In genomic region chr4:158496030-158496741, GRCh38 we compare ENCODE assay signal across 8 cellular contexts. TPM values are rescaled to one million over a fixed set of nuclear protein-coding genes. Genes with fewer than 3 reads are reported as not detected.
A peak's percentile ranks its signal among the peaks of the same experiment; 100 is the strongest.
DNase-seq lines count a peak whose midpoint lies in the region; ATAC-seq and TF ChIP-seq lines count a peak whose summit lies in the region.
"Had no signal": no experiment of that assay in that cellular context is flagged by ENCODE, and none has a peak within 500 bp of the region (broad histone marks: within the 10 kb centered on the region; RNA-seq: fewer than 3 reads in every experiment).

No MANE protein-coding gene starts in this region.

- no CpG with 5 or more reads among the region's 5 CpGs for WGBS in iPS DF 6.9 (ENCODE audit: insufficient coverage, insufficient read length)
- WGBS in upper lobe of left lung, 2 donors: 48 to 49% methylated on average over 5 of the region's 5 CpGs

- H3K36me3 ChIP-seq in iPS DF 6.9 (ENCODE audit: control insufficient read depth, insufficient read depth, low read length) (no peaks in the 10 kb centered on the region), upper lobe of left lung (no peaks in the 10 kb centered on the region)

- TF ChIP-seq EP300 in upper lobe of left lung (IDR thresholded peaks at IDR 0.05): no peak

- no peak overlapping the region for H3K27ac ChIP-seq in HL-60 (replicated peaks)
- no peak overlapping the region for H3K27ac ChIP-seq in iPS DF 6.9 (ENCODE audit: low read length)
- H3K27ac ChIP-seq in upper lobe of left lung: no peak overlapping the region

- DNase-seq in GM10266 (ENCODE audit: extremely low spot score) (peak; percentile 45), HL-60 (ENCODE audit: low read depth in 1 of 2, low spot score in 1 of 2) (peak in 1 of 2 experiments; percentile 31), iPS DF 6.9 (ENCODE audit: low read depth, low spot score) (peak; percentile 22), upper lobe of left lung (peak in 1 of 2 donors; percentile 46), NCI-H187 (lab: John Stamatoyannopoulos, UW) (no peak)
- peak; percentile 41 to 50 for DNase-seq in activated CD4-positive, alpha-beta T cell treated with anti-CD3 and anti-CD28 coated beads, Interleukin-2, amount 50 U/mL, for 48 hours

- no peaks in the 10 kb centered on the region for H3K4me1 ChIP-seq in iPS DF 6.9 (ENCODE audit: control insufficient read depth, insufficient read depth, low read length)
- H3K4me1 ChIP-seq in upper lobe of left lung: no peaks in the 10 kb centered on the region

- TF ChIP-seq CTCF in GM10266 (IDR thresholded peaks at IDR 0.05; ENCODE audit: control insufficient read depth, insufficient read depth, low read depth, missing control alignments) (peak; percentile 58), HL-60 (IDR thresholded peaks at IDR 0.05; ENCODE audit: insufficient read depth, low read length) (peak; percentile 38), upper lobe of left lung (IDR thresholded peaks at IDR 0.05) (peak in 5 of 6 experiments; percentile 19 to 49 (median 35))

- ATAC-seq in upper lobe of left lung (ENCODE audit: low FRiP score in 2 of 2) (no peak), HG02938 (IDR thresholded peaks at IDR 0.05; ENCODE audit: unreplicated experiment) (no peak)
- ATAC-seq: T-cell had no signal

- H3K9me3 ChIP-seq in iPS DF 6.9 (ENCODE audit: control insufficient read depth, insufficient read depth, low read length) (no peaks in the 10 kb centered on the region), upper lobe of left lung (no peaks in the 10 kb centered on the region)

- H3K4me3 ChIP-seq in HL-60 (replicated peaks; ENCODE audit: insufficient read depth, low read length) (no peak overlapping the region), iPS DF 6.9 (ENCODE audit: low read length) (no peak overlapping the region), upper lobe of left lung (no peak overlapping the region)

- no peak for TF ChIP-seq POLR2A in upper lobe of left lung (IDR thresholded peaks at IDR 0.05)

- H3K27me3 ChIP-seq in HL-60 (ENCODE audit: insufficient read depth, poor library complexity, severe bottlenecking): no peaks in the 10 kb centered on the region
- no peaks in the 10 kb centered on the region for H3K27me3 ChIP-seq in iPS DF 6.9 (ENCODE audit: control insufficient read depth, insufficient read depth, low read length)
- no peaks in the 10 kb centered on the region for H3K27me3 ChIP-seq in upper lobe of left lung

RNA-seq across cellular contexts. Expression of gene RXFP1, which starts 25.5 kb away (rescaled TPM):
- total RNA-seq in upper lobe of left lung: 1 to 10 TPM; 3.0 to 7.3 (median 4.7) TPM
- total RNA-seq: T-cell had no signal

Comparison
In these comparisons a context has a peak if more than half of its experiments do, and no peak if none do; other contexts are left out.
1. DNase-seq: peak in GM10266 (single experiment), activated CD4-positive, alpha-beta T cell treated with anti-CD3 and anti-CD28 coated beads, Interleukin-2, amount 50 U/mL, for 48 hours (2 of 2) and iPS DF 6.9 (single experiment); none in NCI-H187 (0 of 2).
2. Peak in every context shown above with its lines, with median percentiles within 50 percentile points of each other: CTCF ChIP-seq.